Comparison of ENCODE assay signal across 26 cellular contexts in the genomic region with DNA sequence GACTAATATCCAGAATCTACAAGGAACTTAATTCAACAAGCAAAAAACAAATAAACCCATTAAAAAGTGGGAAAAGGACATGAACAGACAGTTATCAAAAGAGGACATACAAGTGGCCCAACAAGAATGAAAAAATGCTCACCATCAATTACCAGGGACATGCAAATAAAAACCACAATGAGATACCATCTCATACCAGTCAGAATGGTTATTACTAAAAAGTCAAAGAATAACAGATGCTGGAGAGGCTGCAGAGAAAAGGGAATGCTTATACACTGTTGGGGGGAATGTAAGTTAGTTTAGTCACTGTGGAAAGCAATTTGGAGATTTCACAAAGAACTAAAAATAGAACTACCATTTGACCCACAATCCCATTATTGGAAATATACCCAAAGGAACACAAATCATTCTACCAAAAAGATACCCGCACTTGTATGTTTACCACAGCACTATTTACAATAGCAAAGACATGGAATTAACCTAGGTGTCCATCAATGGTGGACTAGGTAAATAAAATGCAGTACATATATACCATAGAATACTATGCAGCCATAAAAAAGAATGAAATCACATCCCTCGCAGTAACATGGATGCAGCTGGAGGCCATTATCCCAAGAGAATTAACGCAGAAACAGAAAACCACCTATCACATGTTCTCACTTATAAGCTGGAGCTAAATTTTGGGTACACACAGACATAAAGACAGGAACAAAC. TPM values are rescaled to one million over a fixed set of nuclear protein-coding genes. Genes with fewer than 3 reads are reported as not detected.
A peak's percentile ranks its signal among the peaks of the same experiment; 100 is the strongest.
DNase-seq lines count a peak whose midpoint lies in the region; ATAC-seq, FAIRE-seq and TF ChIP-seq lines count a peak whose summit lies in the region.
"Had no signal": no experiment of that assay in that cellular context is flagged by ENCODE, and none has a peak within 500 bp of the region (broad histone marks: within the 10 kb centered on the region; RNA-seq: fewer than 3 reads in every experiment).

No MANE protein-coding gene starts in this region.

- DNase-seq in GM19239 (ENCODE audit: insufficient read length, low spot score) (no peak), M059J (ENCODE audit: low read depth) (peak; percentile 45), K562 (ENCODE audit: extremely low read depth in 1 of 4, low spot score in 3 of 4) (no peak), sciatic nerve (ENCODE audit: low spot score) (no peak), mesothelial cell of epicardium (ENCODE audit: low spot score in 2 of 2, unreplicated experiment in 2 of 2) (no peak), DMS79 treated with DMSO at 0.1 percent for 48 hours (lab: John Stamatoyannopoulos, UW) (no peak), PC-3 (no peak)
- DNase-seq: CD8-positive, alpha-beta memory T cell; DMS 273 treated with DMSO at 0.1 percent for 48 hours; DMS79; GOT3; IMR-90; NCI-H1105; NCI-H1436 treated with DMSO at 0.1 percent for 48 hours; NCI-H187 treated with DMSO at 0.1 percent for 48 hours; NCI-H2107; NCI-H524; NCI-H82; Right ventricle myocardium superior; RPMI8226 had no signal

- TF ChIP-seq RAD21 in K562 (CRISPR knock-in tag; conservative IDR thresholded peaks at IDR 0.05 in 1 of 2, IDR thresholded peaks at IDR 0.05 in 1 of 2) = no peak

- POLR2A ChIA-PET in K562 (lab: Yijun Ruan, JAX) (no interaction called here), PC-3 (lab: Charles Lee; ENCODE audit: unreplicated experiment) (no interaction called here)

- peaks cover 4% of the 10 kb centered on the region; the same call in 1 of the 2 replicates for H4K20me1 ChIP-seq in K562 (replicated peaks; ENCODE audit: control insufficient read depth, insufficient read depth, low read length)
- H4K20me1 ChIP-seq in PC-3 (ENCODE audit: low read length) = no peaks in the 10 kb centered on the region

- H3K9me3 ChIP-seq in K562 (replicated peaks; ENCODE audit: control insufficient read depth, insufficient read depth, low read depth, low read length) = no peaks in the 10 kb centered on the region
- no peaks in the 10 kb centered on the region for H3K9me3 ChIP-seq in PC-3 (ENCODE audit: low read length)
- H3K9me3 ChIP-seq: HAP-1, SJSA1 had no signal

- no peak for TF ChIP-seq POLR2A in K562 (conservative IDR thresholded peaks at IDR 0.05)

- BruUV-seq in K562 (replicated peaks; lab: Mats Ljungman, UMichigan) = no TSS peak
- BruUV-seq in PC-3 (replicated peaks; lab: Mats Ljungman, UMichigan) = no TSS peak

- no peaks in the 10 kb centered on the region for H3K9me2 ChIP-seq in PC-3 (replicated peaks; ENCODE audit: low read length)

- no peak overlapping the region for H3K4me2 ChIP-seq in K562 (ENCODE audit: insufficient read depth, low read length)
- H3K4me2 ChIP-seq in PC-3 (ENCODE audit: low read length) = no peak overlapping the region
- H3K4me2 ChIP-seq: KMS-11 had no signal

- peaks cover 3% of the 10 kb centered on the region; the same call in 2 of the 3 replicates for H3K36me3 ChIP-seq in K562 (ENCODE audit: control insufficient read depth, insufficient read depth, low read length)
- no peaks in the 10 kb centered on the region for H3K36me3 ChIP-seq in PC-3 (ENCODE audit: low read depth, low read length)

- in situ Hi-C loops in K562 (cut with MboI) = no loop called here

- H2AFZ ChIP-seq in K562 (ENCODE audit: low read depth, low read length) = no peak overlapping the region
- H2AFZ ChIP-seq in PC-3 (ENCODE audit: low read length) = no peak overlapping the region

- H3K27me3 ChIP-seq in K562 (ENCODE audit: control insufficient read depth in 2 of 2, insufficient read depth in 2 of 2, low read length in 2 of 2) (no peaks in the 10 kb centered on the region), PC-3 (ENCODE audit: low read length) (no peaks in the 10 kb centered on the region)
- H3K27me3 ChIP-seq: SJSA1 had no signal

- intact Hi-C loops in K562 (cut with micrococcal nuclease) = no loop called here
- intact Hi-C loops in sciatic nerve (cut with DNase I) = no loop called here
- intact Hi-C loops in PC-3 (cut with micrococcal nuclease) = no loop called here

- FAIRE-seq in GM19239 (lab: Jason Lieb, UNC) = peak; percentile 52
- no peak for FAIRE-seq in K562 (lab: Jason Lieb, UNC)

- CTCF ChIA-PET in K562 (lab: Yijun Ruan, JAX; ENCODE audit: low intra/inter-chr PET ratio) = no interaction called here
- CTCF ChIA-PET in PC-3 (lab: Charles Lee) = no interaction called here

- no peak overlapping the region for H3K27ac Mint-ChIP-seq in mesothelial cell of epicardium
- H3K27ac Mint-ChIP-seq: B cell; CD14-positive monocyte; CD8-positive, alpha-beta memory T cell; T-helper 1 cell treated with Interleukin-12 subunit alpha and Interleukin-12 subunit beta and Interleukin-4 antibody, amounts not matched to agents 30 μg/mL and 1 μg/mL, for 36 hours had no signal

- H3K4me3 Mint-ChIP-seq in mesothelial cell of epicardium = no peak overlapping the region
- H3K4me3 Mint-ChIP-seq: B cell; CD14-positive monocyte; CD8-positive, alpha-beta memory T cell; T-helper 1 cell treated with Interleukin-12 subunit alpha and Interleukin-12 subunit beta and Interleukin-4 antibody, amounts not matched to agents 30 μg/mL and 1 μg/mL, for 36 hours had no signal

- TF ChIP-seq CTCF in K562 (IDR thresholded peaks at IDR 0.05 in 2 of 3, conservative IDR thresholded peaks at IDR 0.05 in 1 of 3; ENCODE audit: insufficient read depth in 2 of 3, low read depth in 1 of 3, low read length in 3 of 3) = no peak
- TF ChIP-seq CTCF in mesothelial cell of epicardium (IDR thresholded peaks at IDR 0.05; ENCODE audit: unreplicated experiment) = no peak
- TF ChIP-seq CTCF in PC-3 (conservative IDR thresholded peaks at IDR 0.05; ENCODE audit: low read depth, low read length) = no peak

- peaks cover 16% of the 10 kb centered on the region for H3K36me3 Mint-ChIP-seq in mesothelial cell of epicardium

- WGBS in K562 (ENCODE audit: insufficient coverage, low coverage, missing lambda C conversion rate) = 92% methylated on average over 3 of the region's 3 CpGs

- ATAC-seq in K562 (no peak), sciatic nerve (no peak), PC-3 (no peak)

- no peaks in the 10 kb centered on the region for H3K27me3 Mint-ChIP-seq in mesothelial cell of epicardium (ENCODE audit: low read depth)
- H3K27me3 Mint-ChIP-seq: B cell; CD8-positive, alpha-beta memory T cell had no signal

- no peak for TF ChIP-seq EP300 in K562 (IDR thresholded peaks at IDR 0.05; ENCODE audit: low read length)

- peaks cover 9% of the 10 kb centered on the region for H3K4me1 Mint-ChIP-seq in mesothelial cell of epicardium

- H3K79me2 ChIP-seq in K562 (ENCODE audit: control insufficient read depth, insufficient read depth, low read length) (peaks cover 39% of the 10 kb centered on the region; the same call in 2 of the 3 replicates), PC-3 (ENCODE audit: low read length) (peaks cover 14% of the 10 kb centered on the region)

- no peaks in the 10 kb centered on the region for H3K9me1 ChIP-seq in K562 (ENCODE audit: control insufficient read depth, insufficient read depth, low read length)

- H3K27ac ChIP-seq in K562 (ENCODE audit: extremely low read depth, low read depth, low read length) = no peak overlapping the region
- no peak overlapping the region for H3K27ac ChIP-seq in PC-3 (ENCODE audit: low read length)
- H3K27ac ChIP-seq: KMS-11, SJSA1 had no signal

- H3K9ac ChIP-seq in K562 (ENCODE audit: insufficient read depth in 1 of 2, low read depth in 2 of 2, low read length in 2 of 2) (no peak overlapping the region), PC-3 (ENCODE audit: low read length) (no peak overlapping the region)
- H3K9ac ChIP-seq: KMS-11 had no signal

- no peaks in the 10 kb centered on the region for H3F3A ChIP-seq in PC-3 (ENCODE audit: low read length, unreplicated experiment)

- H3K9me3 Mint-ChIP-seq in mesothelial cell of epicardium = peaks cover 14% of the 10 kb centered on the region

- no peaks in the 10 kb centered on the region for H3K4me1 ChIP-seq in K562 (replicated peaks in 1 of 2; ENCODE audit: control insufficient read depth in 2 of 2, insufficient read depth in 2 of 2, low read length in 2 of 2)
- no peaks in the 10 kb centered on the region for H3K4me1 ChIP-seq in PC-3 (ENCODE audit: insufficient read depth, low read length)

- H3K4me3 ChIP-seq in K562 (no peak overlapping the region), PC-3 (ENCODE audit: low read length) (no peak overlapping the region)
- H3K4me3 ChIP-seq: HAP-1, SJSA1 had no signal

TF ChIP-seq in K562, 482 proteins besides CTCF, POLR2A, EP300 and RAD21:
- TF ChIP-seq, protein P1, sequence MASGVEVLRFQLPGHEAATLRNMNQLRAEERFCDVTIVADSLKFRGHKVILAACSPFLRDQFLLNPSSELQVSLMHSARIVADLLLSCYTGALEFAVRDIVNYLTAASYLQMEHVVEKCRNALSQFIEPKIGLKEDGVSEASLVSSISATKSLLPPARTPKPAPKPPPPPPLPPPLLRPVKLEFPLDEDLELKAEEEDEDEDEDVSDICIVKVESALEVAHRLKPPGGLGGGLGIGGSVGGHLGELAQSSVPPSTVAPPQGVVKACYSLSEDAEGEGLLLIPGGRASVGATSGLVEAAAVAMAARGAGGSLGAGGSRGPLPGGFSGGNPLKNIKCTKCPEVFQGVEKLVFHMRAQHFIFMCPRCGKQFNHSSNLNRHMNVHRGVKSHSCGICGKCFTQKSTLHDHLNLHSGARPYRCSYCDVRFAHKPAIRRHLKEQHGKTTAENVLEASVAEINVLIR (CRISPR knock-in tag; IDR thresholded peaks at IDR 0.05) = no peak
- no peak for TF ChIP-seq MXI1 (IDR thresholded peaks at IDR 0.05; ENCODE audit: low read depth, low read length)
- TF ChIP-seq ZNF146 (CRISPR knock-in tag; IDR thresholded peaks at IDR 0.05; ENCODE audit: unreplicated experiment) = peak; percentile 74

RNA-seq across cellular contexts. Expression of a gene that starts 48.4 kb away (rescaled TPM):
- 14.3 and 21.7 TPM in 2 replicates for total RNA-seq in M059J (2014; rRNA removed; shearing (Covaris generic))
- total RNA-seq in K562 (2011; cell fraction: chromatin; rRNA removed; ENCODE audit: low replicate concordance) = 25.2 and 72.6 TPM in 2 replicates
- total RNA-seq in K562 (2011; cell fraction: nucleolus; rRNA removed) = 10.7 and 13.8 TPM in 2 replicates
- total RNA-seq in K562 (2011; cell fraction: nucleoplasm; rRNA removed) = 18.9 and 20.8 TPM in 2 replicates
- total RNA-seq in K562 (2014; rRNA removed) = 18.5 and 21.7 TPM in 2 replicates
- 31.7 and 35.0 TPM in 2 replicates for total RNA-seq in K562 (2014; rRNA removed; fragmentation: Illumina TruSeq; extraction: Trizol)
- 27.6 and 29.9 TPM in 2 replicates for total RNA-seq in K562 (2015; rRNA removed; fragmentation: Illumina TruSeq; extraction: Trizol)
- total RNA-seq in K562 (2021) = 17.5 and 19.5 TPM in 2 replicates
- 9.5 and 13.7 TPM in 2 replicates for polyA plus RNA-seq in K562 (2011; rRNA removed)
- polyA plus RNA-seq in K562 (2011; cell fraction: cytosol; rRNA removed) = 2.5 and 5.2 TPM in 2 replicates
- 5.8 and 7.0 TPM in 2 replicates for polyA plus RNA-seq in K562 (2011; cell fraction: nucleus; rRNA removed)
- polyA plus RNA-seq in K562 (2012) = 10.9 and 11.6 TPM in 2 replicates
- 16.9 and 21.3 TPM in 2 replicates for polyA plus RNA-seq in K562 (2014; fragmentation: Illumina TruSeq; extraction: Trizol)
- polyA plus RNA-seq in K562 (2014; fragmentation: Nextera tagmentation; extraction: Ambion mirVana) = 1 to 10 TPM; 6.1 to 7.8 TPM
- polyA plus RNA-seq in K562 (2014; rRNA removed) = 12.6 and 14.2 TPM in 2 replicates
- 36.1 and 36.7 TPM in 2 replicates for polyA minus RNA-seq in K562 (2011; rRNA and poly(A)+ RNA removed)
- polyA minus RNA-seq in K562 (2011; cell fraction: cytosol; rRNA and poly(A)+ RNA removed) = 7.3 and 9.0 TPM in 2 replicates
- 16.7 and 32.3 TPM in 2 replicates for polyA minus RNA-seq in K562 (2011; cell fraction: nucleus; rRNA and poly(A)+ RNA removed)
- total RNA-seq in sciatic nerve = 13.2 TPM
- 15.6 to 16.5 TPM (median 16.0 TPM) in 3 replicates for total RNA-seq in mesothelial cell of epicardium
- total RNA-seq in PC-3 (2014; rRNA removed) = 15.7 and 16.1 TPM in 2 replicates
